35 cellular contexts compared by ENCODE assay signal in the genomic region with DNA sequence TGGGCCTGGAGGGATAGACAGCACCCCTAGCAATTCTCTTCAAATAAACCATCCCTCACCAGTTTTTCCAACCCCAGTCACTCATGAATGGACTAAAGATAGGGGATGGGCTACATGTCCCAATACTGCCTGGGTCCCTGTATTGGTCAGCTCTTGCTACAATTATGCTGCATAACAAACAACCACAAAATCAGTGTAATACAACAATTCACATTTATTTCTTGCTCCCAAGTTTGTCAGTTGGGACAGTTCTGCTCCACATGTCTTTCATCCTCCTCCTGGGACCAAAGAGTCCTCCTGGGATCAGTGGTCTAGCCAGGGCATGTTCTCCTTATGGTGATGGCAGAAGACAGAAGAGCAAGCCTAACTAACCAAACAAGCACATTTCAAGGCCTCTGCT.
"Had no signal": no experiment of that assay in that cellular context is flagged by ENCODE, and none has a peak within 500 bp of the region (broad histone marks: within the 10 kb centered on the region; RNA-seq: fewer than 3 reads in every experiment).

No MANE protein-coding gene starts in this region.

- DNase-seq: Karpas-422, Kasumi-1, MG63, MM.1S, MV-4-11, NCI-H1048, NCI-H1092, NCI-H1092 treated with DMSO at 0.1 percent for 48 hours, NCI-H1105, NCI-H1105 treated with DMSO at 0.1 percent for 48 hours, NCI-H1417, NCI-H1417 treated with DMSO at 0.1 percent for 48 hours, NCI-H1436, NCI-H1436 treated with DMSO at 0.1 percent for 48 hours, NCI-H146, NCI-H1694, NCI-H1694 treated with DMSO at 0.1 percent for 48 hours, NCI-H187, NCI-H187 treated with DMSO at 0.1 percent for 48 hours, NCI-H1930, NCI-H2029, NCI-H2029 treated with DMSO at 0.1 percent for 48 hours, NCI-H2081, NCI-H2081 treated with DMSO at 0.1 percent for 48 hours, NCI-H2107, NCI-H2171, NCI-H2171 treated with DMSO at 0.1 percent for 48 hours, NCI-H2227 treated with DMSO at 0.1 percent for 48 hours, NCI-H226, NCI-H345, NCI-H446, NCI-H446 treated with DMSO at 0.1 percent for 48 hours, NCI-H510A, NCI-H510A treated with DMSO at 0.1 percent for 48 hours, NCI-H524 had no signal

- H3K9me3 ChIP-seq: MG63 had no signal

- H3K27me3 ChIP-seq: MG63 had no signal

- H3K4me3 ChIP-seq: MG63 had no signal

- H3K36me3 ChIP-seq: MG63 had no signal
